8 cellular contexts compared by ENCODE assay signal in genomic region chr12:57751432-57751787, GRCh38. TPM values are rescaled to one million over a fixed set of nuclear protein-coding genes. Genes with fewer than 3 reads are reported as not detected.
DNase-seq lines count a peak whose midpoint lies in the region; ATAC-seq and TF ChIP-seq lines count a peak whose summit lies in the region.

No MANE protein-coding gene starts in this region.

- peak overlapping the region; percentile 96 for H3K4me3 Mint-ChIP-seq in stimulated activated naive CD8-positive, alpha-beta T cell treated with anti-CD3 and anti-CD28 coated beads, Interleukin-15, Interleukin-2, amounts not matched to agents 100 ng/mL and 50 ng/mL, for 24 hours
- H3K4me3 Mint-ChIP-seq in MCF 10A (ENCODE audit: unreplicated experiment) (peak overlapping the region; percentile 92), mesothelial cell of epicardium (peak overlapping the region; percentile 90)

- CTCF ChIA-PET in MCF 10A (lab: Yijun Ruan, JAX) = interaction anchor here (0.6 to 3.1 kb wide), 5 partner anchors 10 to 25 kb away, joined by 3 to 11 read pairs (median 3); no protein-coding TSS in a partner anchor

- H3K4me3 ChIP-seq in aorta (ENCODE audit: low read length in 2 of 2) = peak overlapping the region; percentile 60 to 75

- H3K36me3 Mint-ChIP-seq in stimulated activated naive CD8-positive, alpha-beta T cell treated with anti-CD3 and anti-CD28 coated beads, Interleukin-15, Interleukin-2, amounts not matched to agents 100 ng/mL and 50 ng/mL, for 24 hours (ENCODE audit: low read depth) = peaks cover 50% of the 10 kb centered on the region
- peaks cover 52% of the 10 kb centered on the region for H3K36me3 Mint-ChIP-seq in MCF 10A (ENCODE audit: insufficient read depth, unreplicated experiment)
- H3K36me3 Mint-ChIP-seq in mesothelial cell of epicardium = peaks cover 34% of the 10 kb centered on the region

- H3K27me3 ChIP-seq in aorta (ENCODE audit: control insufficient read depth in 1 of 2, insufficient read depth in 2 of 2, low read length in 1 of 2) = no peaks in the 10 kb centered on the region

- H3K4me1 Mint-ChIP-seq in stimulated activated naive CD8-positive, alpha-beta T cell treated with anti-CD3 and anti-CD28 coated beads, Interleukin-15, Interleukin-2, amounts not matched to agents 100 ng/mL and 50 ng/mL, for 24 hours (ENCODE audit: low read depth) = peaks cover 60% of the 10 kb centered on the region
- H3K4me1 Mint-ChIP-seq in MCF 10A (ENCODE audit: insufficient read depth, unreplicated experiment) (peaks cover 38% of the 10 kb centered on the region), mesothelial cell of epicardium (peaks cover 40% of the 10 kb centered on the region)

- peaks cover 0 to 4% of the 10 kb centered on the region in 2 donors for H3K4me1 ChIP-seq in aorta (ENCODE audit: control insufficient read depth in 1 of 2, insufficient read depth in 2 of 2, low read length in 2 of 2)

- no peak for ATAC-seq in stimulated activated naive CD8-positive, alpha-beta T cell treated with anti-CD3 and anti-CD28 coated beads, Interleukin-15, Interleukin-2, amounts not matched to agents 100 U/mL and 50 U/mL, for 24 hours
- ATAC-seq in aorta (ENCODE audit: low FRiP score) = no peak

- no peaks in the 10 kb centered on the region for H3K9me3 ChIP-seq in aorta (ENCODE audit: control insufficient read depth, low read length)

- no peak for DNase-seq in stimulated activated naive CD8-positive, alpha-beta T cell treated with anti-CD3 and anti-CD28 coated beads, Interleukin-15, Interleukin-2, amounts not matched to agents 100 U/mL and 50 U/mL, for 24 hours
- DNase-seq in MCF 10A (ENCODE audit: unreplicated experiment) = no peak
- no peak for DNase-seq in mesothelial cell of epicardium (ENCODE audit: low spot score in 2 of 2, unreplicated experiment in 2 of 2)
- DNase-seq in aorta = no peak
- no peak for DNase-seq in pons (ENCODE audit: low spot score)
- no peak for DNase-seq in activated gamma-delta T cell (lab: John Stamatoyannopoulos, UW)
- DNase-seq in epidermal melanocyte (ENCODE audit: insufficient read length, low spot score) = no peak

- TF ChIP-seq CTCF in MCF 10A (IDR thresholded peaks at IDR 0.05; ENCODE audit: unreplicated experiment) (no peak), mesothelial cell of epicardium (IDR thresholded peaks at IDR 0.05; ENCODE audit: unreplicated experiment) (no peak)

- BruUV-seq in MCF 10A (replicated peaks; lab: Mats Ljungman, UMichigan) = no TSS peak

- peak overlapping the region in 1 of 2 donors; percentile 65 for H3K27ac ChIP-seq in aorta (ENCODE audit: low read depth in 1 of 2, low read length in 2 of 2)

- 10 to 14% methylated on average over 8 of the region's 8 CpGs for WGBS in aorta, 2 donors

- H3K27ac Mint-ChIP-seq in stimulated activated naive CD8-positive, alpha-beta T cell treated with anti-CD3 and anti-CD28 coated beads, Interleukin-15, Interleukin-2, amounts not matched to agents 100 ng/mL and 50 ng/mL, for 24 hours = peak overlapping the region; percentile 97
- peak overlapping the region; percentile 93 for H3K27ac Mint-ChIP-seq in MCF 10A (ENCODE audit: low read depth, unreplicated experiment)
- peak overlapping the region; percentile 97 for H3K27ac Mint-ChIP-seq in mesothelial cell of epicardium

- no peaks in the 10 kb centered on the region for H3K9me3 Mint-ChIP-seq in stimulated activated naive CD8-positive, alpha-beta T cell treated with anti-CD3 and anti-CD28 coated beads, Interleukin-15, Interleukin-2, amounts not matched to agents 100 ng/mL and 50 ng/mL, for 24 hours
- H3K9me3 Mint-ChIP-seq in MCF 10A (ENCODE audit: unreplicated experiment) (no peaks in the 10 kb centered on the region), mesothelial cell of epicardium (no peaks in the 10 kb centered on the region)

- POLR2A ChIA-PET in MCF 10A (lab: Yijun Ruan, JAX) = interaction anchor here (0.9 to 1.2 kb wide), 3 partner anchors 13 to 21 kb away, joined by 4 to 12 read pairs (median 9); partner anchors contain the start of genes CYP27B1, EEF1AKMT3 and METTL1

- H3K27me3 Mint-ChIP-seq in stimulated activated naive CD8-positive, alpha-beta T cell treated with anti-CD3 and anti-CD28 coated beads, Interleukin-15, Interleukin-2, amounts not matched to agents 100 ng/mL and 50 ng/mL, for 24 hours = no peaks in the 10 kb centered on the region
- no peaks in the 10 kb centered on the region for H3K27me3 Mint-ChIP-seq in MCF 10A (ENCODE audit: insufficient read depth, unreplicated experiment)
- peaks cover 28% of the 10 kb centered on the region for H3K27me3 Mint-ChIP-seq in mesothelial cell of epicardium (ENCODE audit: low read depth)

- peaks cover 0 to 4% of the 10 kb centered on the region in 2 donors for H3K36me3 ChIP-seq in aorta (ENCODE audit: control insufficient read depth in 1 of 2, insufficient read depth in 2 of 2, low read length in 1 of 2)

- intact Hi-C loops in MCF 10A (cut with micrococcal nuclease) = no loop called here
- intact Hi-C loops in aorta (cut with DNase I) = no loop called here

RNA-seq across cellular contexts. Expression of gene CDK4, which starts 0.7 kb away (rescaled TPM):
- 117 and 123 TPM in 2 replicates for total RNA-seq in MCF 10A (2022)
- 171 to 177 TPM (median 175 TPM) in 3 replicates for total RNA-seq in mesothelial cell of epicardium
- total RNA-seq in aorta = 10 to 100 TPM; 54.6 to 55.0 TPM
- 10 to 100 TPM; 44.7 to 60.4 TPM for polyA plus RNA-seq in aorta

RNA-seq across cellular contexts. Expression of gene MARCHF9, which starts 3.5 kb away (rescaled TPM):
- total RNA-seq in MCF 10A (2022) (8.7 and 12.5 TPM in 2 replicates), mesothelial cell of epicardium (11.0 to 13.2 TPM (median 12.7 TPM) in 3 replicates), aorta (10 to 100 TPM; 10.8 to 17.1 TPM)
- polyA plus RNA-seq in aorta = 10 to 100 TPM in 1 of 2 donors, 1 to 10 TPM in 1; 4.8 to 29.9 TPM

RNA-seq across cellular contexts. Expression of gene TSPAN31, which starts 6.6 kb away (rescaled TPM):
- total RNA-seq in MCF 10A (2022) (24.8 and 30.9 TPM in 2 replicates), mesothelial cell of epicardium (33.2 to 35.2 TPM (median 34.6 TPM) in 3 replicates), aorta (10 to 100 TPM; 31.4 to 37.6 TPM)
- 10 to 100 TPM; 27.4 to 40.6 TPM for polyA plus RNA-seq in aorta

RNA-seq across cellular contexts. Expression of gene AGAP2, which starts 12.9 kb away (rescaled TPM):
- total RNA-seq in MCF 10A (2022) (0.19 TPM in 1 of 2 replicates, not detected in the other), mesothelial cell of epicardium (2.0 to 2.8 TPM (median 2.2 TPM) in 3 replicates), aorta (1 to 10 TPM; 2.6 to 3.6 TPM)
- polyA plus RNA-seq in aorta = under 1 TPM; 0.18 to 0.88 TPM

RNA-seq across cellular contexts. Expression of gene CYP27B1, which starts 15.5 kb away (rescaled TPM):
- total RNA-seq in MCF 10A (2022) = 12.6 and 27.5 TPM in 2 replicates
- total RNA-seq in mesothelial cell of epicardium = 3.3 to 4.7 TPM (median 4.0 TPM) in 3 replicates
- 1 to 10 TPM in 1 of 2 donors, under 1 TPM in 1; 0.94 to 1.5 TPM for total RNA-seq in aorta
- polyA plus RNA-seq in aorta = under 1 TPM in 1 of 2 donors, not detected in 1; 0.28 TPM
